Comparison of ENCODE assay signal across 13 cellular contexts in genomic region chr20:41306061-41306727, GRCh38. TPM values are rescaled to one million over a fixed set of nuclear protein-coding genes. Genes with fewer than 3 reads are reported as not detected.
A peak's percentile ranks its signal among the peaks of the same experiment; 100 is the strongest.
DNase-seq lines count a peak whose midpoint lies in the region; ATAC-seq, FAIRE-seq and TF ChIP-seq lines count a peak whose summit lies in the region.
"Had no signal": no experiment of that assay in that cellular context is flagged by ENCODE, and none has a peak within 500 bp of the region (broad histone marks: within the 10 kb centered on the region; RNA-seq: fewer than 3 reads in every experiment).

No MANE protein-coding gene starts in this region.

- no peaks in the 10 kb centered on the region for H3K36me3 ChIP-seq in gastrocnemius medialis

- no peak for FAIRE-seq in GM12891 (lab: Jason Lieb, UNC)
- FAIRE-seq: colon had no signal

- intact Hi-C loops in gastrocnemius medialis (cut with DNase I; ENCODE audit: low total_unique reads) = no loop called here

- TF ChIP-seq POLR2A in GM12891 (IDR thresholded peaks at IDR 0.05; ENCODE audit: low read depth, low read length) (no peak), gastrocnemius medialis (IDR thresholded peaks at IDR 0.05) (no peak)

- H3K27ac ChIP-seq in gastrocnemius medialis = no peak overlapping the region
- H3K27ac ChIP-seq: KMS-11 had no signal

- ATAC-seq in GM19397 (IDR thresholded peaks at IDR 0.05; ENCODE audit: unreplicated experiment) = peak; percentile 76
- ATAC-seq in HG02884 (IDR thresholded peaks at IDR 0.05; ENCODE audit: unreplicated experiment) = peak; percentile 69
- peak; percentile 62 for ATAC-seq in HG03575 (IDR thresholded peaks at IDR 0.05; ENCODE audit: extremely low read depth, insufficient number of reproducible peaks, low FRiP score, unreplicated experiment)
- no peak for ATAC-seq in gastrocnemius medialis

- H3K4me1 ChIP-seq in gastrocnemius medialis = peaks cover 51 to 54% of the 10 kb centered on the region in 2 donors

- TF ChIP-seq CTCF in gastrocnemius medialis (IDR thresholded peaks at IDR 0.05 in 4 of 5, conservative IDR thresholded peaks at IDR 0.05 in 1 of 5) = no peak

- no peaks in the 10 kb centered on the region for H3K9me3 ChIP-seq in gastrocnemius medialis

- H3K27me3 ChIP-seq in gastrocnemius medialis = no peaks in the 10 kb centered on the region

- no peak overlapping the region for H3K4me3 ChIP-seq in gastrocnemius medialis

- in situ Hi-C loops in gastrocnemius medialis (cut with MboI; ENCODE audit: low sequenced_read_pairs in 4 of 4) = no loop called here

- DNase-seq in GM12891 (ENCODE audit: insufficient read length, low spot score) = no peak
- no peak for DNase-seq in SW 1271 (lab: John Stamatoyannopoulos, UW)
- no peak for DNase-seq in AG20443 (ENCODE audit: low spot score)
- no peak for DNase-seq in activated effector memory CD4-positive, alpha-beta T cell treated with anti-CD3 and anti-CD28 coated beads, Interleukin-2, amount 50 U/mL, for 16 hours
- no peak for DNase-seq in gastrocnemius medialis
- DNase-seq: activated gamma-delta T cell; CD4-positive, CD25-positive, alpha-beta regulatory T cell; NCI-H524 treated with DMSO at 0.1 percent for 48 hours had no signal

TF ChIP-seq in GM12891, 5 proteins besides CTCF, POLR2A, EP300 and RAD21:
- TF ChIP-seq POU2F2 (IDR thresholded peaks at IDR 0.05; ENCODE audit: low read depth, low read length) (peak; percentile 57; the same call in 1 of the 2 replicates), TAF1 (IDR thresholded peaks at IDR 0.05; ENCODE audit: low read depth, low read length) (no peak), SPI1 (IDR thresholded peaks at IDR 0.05; ENCODE audit: low read depth, low read length) (peak; percentile 90)

RNA-seq across cellular contexts. Expression of gene ZHX3, which starts 11.3 kb away (rescaled TPM):
- polyA plus RNA-seq in GM12891 (2012; ENCODE audit: low read depth, missing spikeins) = 3.0 TPM
- total RNA-seq in gastrocnemius medialis = 10 to 100 TPM; 20.1 to 30.0 (median 25.9) TPM

RNA-seq across cellular contexts. Expression of gene LPIN3, which starts 34.4 kb away (rescaled TPM):
- polyA plus RNA-seq in GM12891 (2012; ENCODE audit: low read depth, missing spikeins) = 0.58 TPM
- 1 to 10 TPM in 2 of 4 donors, under 1 TPM in 2; 0.56 to 2.4 (median 1.1) TPM for total RNA-seq in gastrocnemius medialis

Comparison
In these comparisons a context has a peak if more than half of its experiments do, and no peak if none do; other contexts are left out.
1. ATAC-seq: peak in GM19397 (single experiment), HG02884 (single experiment) and HG03575 (single experiment); none in gastrocnemius medialis (0 of 2).